Comparison of ENCODE assay signal across 9 cellular contexts in the genomic region with DNA sequence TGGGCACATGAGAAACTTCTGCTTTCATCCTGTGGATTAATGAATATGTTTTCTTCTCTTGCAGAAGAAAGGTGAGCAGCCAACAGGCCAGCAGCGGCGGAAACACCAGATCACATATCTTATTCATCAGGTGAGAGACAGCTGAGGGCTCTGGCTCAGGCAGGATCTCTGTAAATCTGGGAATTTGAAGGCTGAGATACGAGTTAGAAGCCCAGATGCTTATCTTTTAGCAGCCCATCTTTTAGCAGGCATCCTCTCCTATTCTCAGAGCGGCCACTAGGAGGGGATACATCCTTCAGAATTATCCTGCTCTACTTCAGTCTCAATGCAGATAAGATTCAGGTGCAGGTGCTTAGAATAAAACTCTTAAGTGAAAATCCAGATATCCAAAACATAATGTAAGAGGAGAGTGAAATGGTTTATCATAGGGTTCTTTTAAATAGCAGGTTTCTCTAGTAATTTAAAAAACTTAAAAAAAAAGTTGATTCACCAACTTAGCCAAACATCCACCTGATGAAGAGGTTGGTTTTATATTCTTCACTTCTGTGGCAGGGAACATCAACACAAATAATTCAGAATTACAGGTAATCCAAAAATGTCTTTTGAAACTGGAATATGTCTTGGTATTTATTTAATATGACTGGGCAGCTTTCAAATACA.
DNase-seq lines count a peak whose midpoint lies in the region; ATAC-seq and TF ChIP-seq lines count a peak whose summit lies in the region.
"Had no signal": no experiment of that assay in that cellular context is flagged by ENCODE, and none has a peak within 500 bp of the region (broad histone marks: within the 10 kb centered on the region; RNA-seq: fewer than 3 reads in every experiment).

No MANE protein-coding gene starts in this region.

- no peak overlapping the region for H3K4me3 ChIP-seq in KMS-11 (IDR thresholded peaks at IDR 0.05; ENCODE audit: insufficient read depth, low read depth, low read length)
- no peak overlapping the region for H3K4me3 ChIP-seq in adipocyte (ENCODE audit: low read length)
- H3K4me3 ChIP-seq in iPS DF 6.9 (ENCODE audit: low read length), result no peak overlapping the region
- H3K4me3 ChIP-seq: BLaER1 had no signal

- DNase-seq in NCI-H146 (lab: John Stamatoyannopoulos, UW) (peak; percentile 50), NCI-H146 treated with DMSO at 0.1 percent for 48 hours (lab: John Stamatoyannopoulos, UW; ENCODE audit: unreplicated experiment) (no peak), RPMI8226 (peak; percentile 78), adipocyte (ENCODE audit: low read depth) (peak; percentile 84), iPS DF 6.9 (ENCODE audit: low read depth, low spot score) (peak; percentile 41)
- peak; percentile 40 to 53 for DNase-seq in stimulated activated CD4-positive, alpha-beta T cell treated with anti-CD3 and anti-CD28 coated beads, Interleukin-4, amount 100 ng/mL, for 4 hours

- no peaks in the 10 kb centered on the region for H3K79me2 ChIP-seq in KMS-11 (ENCODE audit: insufficient read depth, low read depth)

- H3K36me3 ChIP-seq in KMS-11 (ENCODE audit: insufficient read depth), result peaks cover 26% of the 10 kb centered on the region; the same call in 1 of the 2 replicates
- H3K36me3 ChIP-seq in adipocyte (ENCODE audit: control insufficient read depth, insufficient read depth, low read length, severe bottlenecking), result peaks cover 83% of the 10 kb centered on the region
- H3K36me3 ChIP-seq in iPS DF 6.9 (ENCODE audit: control insufficient read depth, insufficient read depth, low read length), result peaks cover 24% of the 10 kb centered on the region; the same call in 1 of the 2 replicates

- no peak overlapping the region for H3K27ac ChIP-seq in KMS-11
- H3K27ac ChIP-seq in iPS DF 6.9 (ENCODE audit: low read length), result no peak overlapping the region
- H3K27ac ChIP-seq: BLaER1 had no signal

- H2AFZ ChIP-seq in KMS-11 (ENCODE audit: low read depth), result no peak overlapping the region

- no peak overlapping the region for H3K9ac ChIP-seq in KMS-11
- no peak overlapping the region for H3K9ac ChIP-seq in adipocyte (ENCODE audit: low read length)
- H3K9ac ChIP-seq: BLaER1 had no signal

- no peaks in the 10 kb centered on the region for H3K27me3 ChIP-seq in KMS-11 (ENCODE audit: insufficient read depth, low read depth)
- no peaks in the 10 kb centered on the region for H3K27me3 ChIP-seq in adipocyte (replicated peaks; ENCODE audit: control insufficient read depth, insufficient read depth, low read length)
- H3K27me3 ChIP-seq in iPS DF 6.9 (ENCODE audit: control insufficient read depth, insufficient read depth, low read length), result no peaks in the 10 kb centered on the region
- H3K27me3 ChIP-seq: BLaER1 had no signal

- no peak overlapping the region for H3K4me2 ChIP-seq in KMS-11
- H3K4me2 ChIP-seq: BLaER1 had no signal

- ATAC-seq in HG03521 (IDR thresholded peaks at IDR 0.05; ENCODE audit: unreplicated experiment), result no peak

- no peaks in the 10 kb centered on the region for H4K20me1 ChIP-seq in KMS-11 (ENCODE audit: insufficient read depth)

- H3K9me3 ChIP-seq in adipocyte (ENCODE audit: control insufficient read depth, low read length) (no peaks in the 10 kb centered on the region), iPS DF 6.9 (ENCODE audit: control insufficient read depth, insufficient read depth, low read length) (no peaks in the 10 kb centered on the region)
- H3K9me3 ChIP-seq: BLaER1 had no signal

- peaks cover 15% of the 10 kb centered on the region for H3K4me1 ChIP-seq in KMS-11 (ENCODE audit: low read depth, poor library complexity, severe bottlenecking)
- peaks cover 27% of the 10 kb centered on the region for H3K4me1 ChIP-seq in adipocyte (ENCODE audit: control insufficient read depth, insufficient read depth, low read length)
- no peaks in the 10 kb centered on the region for H3K4me1 ChIP-seq in iPS DF 6.9 (ENCODE audit: control insufficient read depth, insufficient read depth, low read length)

- WGBS in iPS DF 6.9 (ENCODE audit: insufficient coverage, insufficient read length), result no CpG with 5 or more reads among the region's 4 CpGs

- TF ChIP-seq CTCF in KMS-11 (conservative IDR thresholded peaks at IDR 0.05; ENCODE audit: low read depth, low read length), result peak; percentile 100
